In genomic region chr12:116861331-116861730, GRCh38 we compare ENCODE assay signal across 8 cellular contexts. TPM values are rescaled to one million over a fixed set of nuclear protein-coding genes. Genes with fewer than 3 reads are reported as not detected.
A peak's percentile ranks its signal among the peaks of the same experiment; 100 is the strongest.
DNase-seq lines count a peak whose midpoint lies in the region; ATAC-seq and TF ChIP-seq lines count a peak whose summit lies in the region.

No MANE protein-coding gene starts in this region.

- H3K4me3 ChIP-seq in SU-DHL-6 (ENCODE audit: insufficient read depth, low read length, poor library complexity, severe bottlenecking) = peak overlapping the region; percentile 15
- no peak overlapping the region for H3K4me3 ChIP-seq in fibroblast of mammary gland (ENCODE audit: control insufficient read depth, low read depth, low read length)
- H3K4me3 ChIP-seq in smooth muscle cell = no peak overlapping the region
- peak overlapping the region in 1 of 4 donors; percentile 20 for H3K4me3 ChIP-seq in tibial nerve

- H3K9ac ChIP-seq in SU-DHL-6 (ENCODE audit: low read length) (no peak overlapping the region), smooth muscle cell (ENCODE audit: low read depth) (no peak overlapping the region)

- no peaks in the 10 kb centered on the region for H3K36me3 Mint-ChIP-seq in T-helper 2 cell treated with Interferon-gamma antibody and Interleukin-4, amounts not matched to agents 5 μg/mL and 100 μg/mL, for 36 hours (ENCODE audit: low read depth)

- H3K9me2 ChIP-seq in SU-DHL-6 (replicated peaks; ENCODE audit: insufficient read depth, low read length) = no peaks in the 10 kb centered on the region

- no peaks in the 10 kb centered on the region for H3K36me3 ChIP-seq in SU-DHL-6 (ENCODE audit: low read length)
- H3K36me3 ChIP-seq in smooth muscle cell (ENCODE audit: low read depth) = no peaks in the 10 kb centered on the region
- no peaks in the 10 kb centered on the region for H3K36me3 ChIP-seq in tibial nerve

- H4K20me1 ChIP-seq in SU-DHL-6 (ENCODE audit: low read depth, low read length) (no peaks in the 10 kb centered on the region), smooth muscle cell (ENCODE audit: low read depth) (no peaks in the 10 kb centered on the region)

- H3K4me1 ChIP-seq in smooth muscle cell (ENCODE audit: low read depth) = no peaks in the 10 kb centered on the region
- peaks cover 0 to 27% (median 6%) of the 10 kb centered on the region in 4 donors for H3K4me1 ChIP-seq in tibial nerve

- TF ChIP-seq CTCF in SU-DHL-6 (IDR thresholded peaks at IDR 0.05; ENCODE audit: insufficient read depth, low read length, poor library complexity, severe bottlenecking) (no peak), fibroblast of mammary gland (conservative IDR thresholded peaks at IDR 0.05; ENCODE audit: control insufficient read depth, insufficient read depth, low read depth, low read length) (no peak), smooth muscle cell (IDR thresholded peaks at IDR 0.05; ENCODE audit: borderline replicate concordance, insufficient read depth, poor library complexity, severe bottlenecking) (no peak), tibial nerve (IDR thresholded peaks at IDR 0.05) (no peak)

- H3K9me3 ChIP-seq in SU-DHL-6 (ENCODE audit: insufficient read depth, low read length) (no peaks in the 10 kb centered on the region), smooth muscle cell (replicated peaks; ENCODE audit: low read depth) (no peaks in the 10 kb centered on the region), tibial nerve (no peaks in the 10 kb centered on the region)

- H3K27me3 ChIP-seq in SU-DHL-6 (ENCODE audit: low read length) (no peaks in the 10 kb centered on the region), smooth muscle cell (ENCODE audit: low read depth) (no peaks in the 10 kb centered on the region), tibial nerve (peaks cover 0 to 5% of the 10 kb centered on the region in 2 donors)

- H2AFZ ChIP-seq in SU-DHL-6 (ENCODE audit: low read depth, low read length, severe bottlenecking) (no peak overlapping the region), smooth muscle cell (ENCODE audit: low read depth) (peak overlapping the region; percentile 12)

- no peak for TF ChIP-seq POLR2A in tibial nerve (IDR thresholded peaks at IDR 0.05)

- peak overlapping the region; percentile 52 for H3K27ac ChIP-seq in SU-DHL-6 (ENCODE audit: low read depth, low read length)
- peak overlapping the region; percentile 31 for H3K27ac ChIP-seq in smooth muscle cell (ENCODE audit: low read depth)
- no peak overlapping the region for H3K27ac ChIP-seq in tibial nerve

- DNase-seq in COLO829 (ENCODE audit: low spot score) (peak; percentile 40), fibroblast of mammary gland (ENCODE audit: low read depth) (peak; percentile 60), smooth muscle cell (lab: John Stamatoyannopoulos, UW; ENCODE audit: unreplicated experiment) (no peak), tibial nerve (ENCODE audit: low spot score in 2 of 2) (no peak)
- DNase-seq in T-helper 2 cell treated with Interferon-gamma antibody and Interleukin-4, amounts not matched to agents 5 μg/mL and 100 μg/mL, for 36 hours (ENCODE audit: low spot score) = no peak

- TF ChIP-seq EP300 in tibial nerve (IDR thresholded peaks at IDR 0.05) = no peak

- no peak overlapping the region for H3K27ac Mint-ChIP-seq in T-helper 2 cell treated with Interferon-gamma antibody and Interleukin-4, amounts not matched to agents 5 μg/mL and 100 μg/mL, for 36 hours

- no peaks in the 10 kb centered on the region for H3K9me3 Mint-ChIP-seq in T-helper 2 cell treated with Interferon-gamma antibody and Interleukin-4, amounts not matched to agents 5 μg/mL and 100 μg/mL, for 36 hours

- H3K4me3 Mint-ChIP-seq in T-helper 2 cell treated with Interferon-gamma antibody and Interleukin-4, amounts not matched to agents 5 μg/mL and 100 μg/mL, for 36 hours = no peak overlapping the region

- WGBS in smooth muscle cell (ENCODE audit: low lambda C conversion rate) = 54% methylated on average over 10 of the region's 12 CpGs
- 10 to 17% methylated on average over 12 of the region's 12 CpGs for WGBS in tibial nerve, 2 donors

- peaks cover 24% of the 10 kb centered on the region for H3K27me3 Mint-ChIP-seq in T-helper 2 cell treated with Interferon-gamma antibody and Interleukin-4, amounts not matched to agents 5 μg/mL and 100 μg/mL, for 36 hours (ENCODE audit: low read depth)

- H3F3A ChIP-seq in SU-DHL-6 (ENCODE audit: insufficient read depth) = peaks cover 27% of the 10 kb centered on the region
- H3F3A ChIP-seq in smooth muscle cell (ENCODE audit: low read depth) = no peaks in the 10 kb centered on the region

- H3K79me2 ChIP-seq in SU-DHL-6 (ENCODE audit: insufficient read depth, low read length) (no peaks in the 10 kb centered on the region), smooth muscle cell (ENCODE audit: low read depth) (no peaks in the 10 kb centered on the region)

- ATAC-seq in GM19351 (IDR thresholded peaks at IDR 0.05; ENCODE audit: unreplicated experiment) = peak; percentile 85
- ATAC-seq in HG03342 (IDR thresholded peaks at IDR 0.05; ENCODE audit: unreplicated experiment) = peak; percentile 83

- H3K4me2 ChIP-seq in SU-DHL-6 (ENCODE audit: low read depth, low read length, poor library complexity, severe bottlenecking) (peak overlapping the region; percentile 58), smooth muscle cell (peak overlapping the region; percentile 67)

- H3K4me1 Mint-ChIP-seq in T-helper 2 cell treated with Interferon-gamma antibody and Interleukin-4, amounts not matched to agents 5 μg/mL and 100 μg/mL, for 36 hours (ENCODE audit: low read depth) = peaks cover 5% of the 10 kb centered on the region

RNA-seq across cellular contexts. Expression of gene HRK, which starts 19.9 kb away (rescaled TPM):
- total RNA-seq in smooth muscle cell = 0.04 TPM in 1 of 2 replicates, not detected in the other
- not detected in 2 replicates for polyA plus RNA-seq in smooth muscle cell
- under 1 TPM in 2 of 4 donors, not detected in 2; under 0.01 to 0.21 TPM for total RNA-seq in tibial nerve

RNA-seq across cellular contexts. Expression of gene FBXW8, which starts 49.4 kb away (rescaled TPM):
- total RNA-seq in smooth muscle cell (13.4 and 18.3 TPM in 2 replicates), tibial nerve (10 to 100 TPM; 26.7 to 38.4 (median 29.0) TPM)
- polyA plus RNA-seq in smooth muscle cell = 14.3 and 16.9 TPM in 2 replicates

Comparison
In these comparisons a context has a peak if more than half of its experiments do, and no peak if none do; other contexts are left out.
1. DNase-seq: peak in COLO829 (single experiment) and fibroblast of mammary gland (single experiment); none in smooth muscle cell (single experiment), tibial nerve (0 of 2) and T-helper 2 cell treated with Interferon-gamma antibody and Interleukin-4, amounts not matched to agents 5 μg/mL and 100 μg/mL, for 36 hours (single experiment).
2. H3K27ac ChIP-seq: peak in SU-DHL-6 (single experiment) and smooth muscle cell (single experiment); none in tibial nerve (0 of 4).